ENCODE assay signal across 9 cellular contexts in the genomic region with DNA sequence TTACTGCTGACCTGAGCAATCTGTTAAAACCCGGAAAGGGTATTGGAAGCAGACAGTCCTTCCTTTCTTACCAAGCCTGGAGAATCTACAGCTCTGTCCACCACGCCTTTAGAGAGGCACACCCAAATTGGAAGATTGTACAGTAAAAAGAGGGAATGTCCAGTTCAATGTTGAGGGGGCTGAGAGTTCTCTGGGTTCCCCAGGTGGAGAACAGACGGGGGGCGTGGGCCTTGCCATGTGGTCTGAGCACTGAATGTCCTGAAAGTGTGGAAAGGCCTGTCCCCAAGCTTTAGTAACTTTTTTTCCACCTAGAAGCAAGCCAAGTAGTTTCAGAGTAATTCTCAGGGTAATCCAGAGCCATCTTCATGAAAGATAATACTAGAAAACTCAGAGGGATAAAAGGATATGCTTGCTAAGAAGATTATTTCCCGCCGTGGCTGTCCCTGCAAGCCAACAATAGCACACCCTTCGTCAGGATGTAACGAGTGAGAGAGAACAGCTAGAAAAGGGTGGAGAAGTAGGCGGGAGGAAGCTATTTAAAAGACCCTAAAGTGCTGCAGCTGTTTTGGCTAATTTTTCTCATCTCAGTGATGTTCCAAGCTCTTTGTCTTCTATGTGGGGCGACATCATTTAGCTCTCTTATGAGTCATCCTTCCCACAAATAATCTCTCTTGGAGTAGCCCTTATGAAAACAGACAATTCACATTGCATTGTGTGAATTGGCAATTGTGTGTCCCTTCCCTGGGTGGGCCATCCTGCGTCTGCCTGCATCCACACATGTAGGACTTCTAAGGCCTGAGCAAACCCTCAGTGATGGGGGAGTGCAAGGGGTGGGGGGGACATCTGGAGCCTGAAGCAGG.
DNase-seq lines count a peak whose midpoint lies in the region; ATAC-seq and TF ChIP-seq lines count a peak whose summit lies in the region.
"Had no signal": no experiment of that assay in that cellular context is flagged by ENCODE, and none has a peak within 500 bp of the region (broad histone marks: within the 10 kb centered on the region; RNA-seq: fewer than 3 reads in every experiment).

No MANE protein-coding gene starts in this region.

- no peak for ATAC-seq in HG03342 (IDR thresholded peaks at IDR 0.05; ENCODE audit: unreplicated experiment)

- peak; percentile 84 for DNase-seq in EH (ENCODE audit: low read depth)
- peak; percentile 63 for DNase-seq in fibroblast of peridontal ligament (ENCODE audit: extremely low read depth)
- DNase-seq in pons (ENCODE audit: low spot score) = peak; percentile 86
- DNase-seq in activated CD8-positive, alpha-beta memory T cell treated with anti-CD3 and anti-CD28 coated beads for 24 hours = no peak
- DNase-seq in cerebellar nuclear complex (lab: John Stamatoyannopoulos, UW) = no peak
- DNase-seq in NCI-H1694 (lab: John Stamatoyannopoulos, UW) = no peak
- DNase-seq: activated B cell treated with CpG ODN at 0.5 μM for 24 hours had no signal

TF ChIP-seq in PFSK-1, 5 proteins besides CTCF, POLR2A, EP300 and RAD21:
- TF ChIP-seq, protein P1, sequence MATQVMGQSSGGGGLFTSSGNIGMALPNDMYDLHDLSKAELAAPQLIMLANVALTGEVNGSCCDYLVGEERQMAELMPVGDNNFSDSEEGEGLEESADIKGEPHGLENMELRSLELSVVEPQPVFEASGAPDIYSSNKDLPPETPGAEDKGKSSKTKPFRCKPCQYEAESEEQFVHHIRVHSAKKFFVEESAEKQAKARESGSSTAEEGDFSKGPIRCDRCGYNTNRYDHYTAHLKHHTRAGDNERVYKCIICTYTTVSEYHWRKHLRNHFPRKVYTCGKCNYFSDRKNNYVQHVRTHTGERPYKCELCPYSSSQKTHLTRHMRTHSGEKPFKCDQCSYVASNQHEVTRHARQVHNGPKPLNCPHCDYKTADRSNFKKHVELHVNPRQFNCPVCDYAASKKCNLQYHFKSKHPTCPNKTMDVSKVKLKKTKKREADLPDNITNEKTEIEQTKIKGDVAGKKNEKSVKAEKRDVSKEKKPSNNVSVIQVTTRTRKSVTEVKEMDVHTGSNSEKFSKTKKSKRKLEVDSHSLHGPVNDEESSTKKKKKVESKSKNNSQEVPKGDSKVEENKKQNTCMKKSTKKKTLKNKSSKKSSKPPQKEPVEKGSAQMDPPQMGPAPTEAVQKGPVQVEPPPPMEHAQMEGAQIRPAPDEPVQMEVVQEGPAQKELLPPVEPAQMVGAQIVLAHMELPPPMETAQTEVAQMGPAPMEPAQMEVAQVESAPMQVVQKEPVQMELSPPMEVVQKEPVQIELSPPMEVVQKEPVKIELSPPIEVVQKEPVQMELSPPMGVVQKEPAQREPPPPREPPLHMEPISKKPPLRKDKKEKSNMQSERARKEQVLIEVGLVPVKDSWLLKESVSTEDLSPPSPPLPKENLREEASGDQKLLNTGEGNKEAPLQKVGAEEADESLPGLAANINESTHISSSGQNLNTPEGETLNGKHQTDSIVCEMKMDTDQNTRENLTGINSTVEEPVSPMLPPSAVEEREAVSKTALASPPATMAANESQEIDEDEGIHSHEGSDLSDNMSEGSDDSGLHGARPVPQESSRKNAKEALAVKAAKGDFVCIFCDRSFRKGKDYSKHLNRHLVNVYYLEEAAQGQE (IDR thresholded peaks at IDR 0.05; ENCODE audit: insufficient read depth in 1 of 2, low read depth in 2 of 2, low read length in 2 of 2) = peak in 1 of 2 experiments; percentile 47; a peak in 1 of 4 replicates
- TF ChIP-seq TAF1 (IDR thresholded peaks at IDR 0.05; ENCODE audit: borderline replicate concordance, insufficient read depth, low read length) (no peak), SIN3A (IDR thresholded peaks at IDR 0.05; ENCODE audit: borderline replicate concordance, insufficient read depth, low read length) (0 out of 2 replicates have a peak, but pooled peaks have one; percentile 51)

Comparison
In these comparisons a context has a peak if more than half of its experiments do, and no peak if none do; other contexts are left out.
1. DNase-seq: peak in EH (single experiment), fibroblast of peridontal ligament (single experiment) and pons (single experiment); none in activated CD8-positive, alpha-beta memory T cell treated with anti-CD3 and anti-CD28 coated beads for 24 hours (single experiment), cerebellar nuclear complex (0 of 2) and NCI-H1694 (single experiment).